In the genomic region with DNA sequence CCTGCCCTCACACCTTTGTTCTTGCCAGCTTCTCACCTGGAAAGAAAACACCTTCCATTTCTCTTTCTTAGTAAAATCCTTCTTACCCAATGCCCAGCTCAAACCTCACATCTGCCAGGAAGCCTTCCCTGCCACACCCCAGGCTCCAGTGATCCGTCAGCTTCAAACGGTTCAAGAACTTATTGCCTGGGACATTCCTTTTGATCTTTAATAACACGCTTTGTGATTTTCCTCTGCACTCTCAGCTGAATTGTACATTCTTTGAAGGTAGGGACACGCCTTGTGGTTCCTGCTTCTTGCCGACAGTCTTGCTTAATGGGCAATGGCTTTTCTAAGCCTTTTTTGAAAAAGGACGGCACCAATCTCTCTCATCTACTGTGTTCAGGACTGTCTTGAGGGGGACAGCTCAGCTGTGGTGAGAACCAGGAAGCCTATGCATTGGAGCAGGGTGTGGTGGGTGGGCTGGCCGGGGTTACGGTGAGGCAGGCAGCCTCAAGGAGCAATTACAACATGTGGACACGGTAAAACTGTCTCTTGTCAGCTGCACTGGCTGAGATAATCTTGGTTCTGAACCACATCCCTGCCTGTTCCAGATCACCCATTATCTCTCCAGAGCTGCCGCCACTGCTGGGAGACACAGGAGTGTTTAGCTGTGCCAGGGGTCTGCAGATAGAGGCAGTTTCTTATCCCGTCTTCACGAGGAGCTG, we compare ENCODE assay signal across 1 cellular context.
TF ChIP-seq lines count a peak whose summit lies in the region.

No MANE protein-coding gene starts in this region.

TF ChIP-seq in K562, 482 proteins besides CTCF, POLR2A, EP300 and RAD21 (continued from another document and continues in another):
- TF ChIP-seq, protein P1, sequence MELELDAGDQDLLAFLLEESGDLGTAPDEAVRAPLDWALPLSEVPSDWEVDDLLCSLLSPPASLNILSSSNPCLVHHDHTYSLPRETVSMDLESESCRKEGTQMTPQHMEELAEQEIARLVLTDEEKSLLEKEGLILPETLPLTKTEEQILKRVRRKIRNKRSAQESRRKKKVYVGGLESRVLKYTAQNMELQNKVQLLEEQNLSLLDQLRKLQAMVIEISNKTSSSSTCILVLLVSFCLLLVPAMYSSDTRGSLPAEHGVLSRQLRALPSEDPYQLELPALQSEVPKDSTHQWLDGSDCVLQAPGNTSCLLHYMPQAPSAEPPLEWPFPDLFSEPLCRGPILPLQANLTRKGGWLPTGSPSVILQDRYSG (tag; conservative IDR thresholded peaks at IDR 0.05; ENCODE audit: low read depth): no peak
- TF ChIP-seq ATF2 (CRISPR knock-in tag; IDR thresholded peaks at IDR 0.05) (no peak), SMAD3 (CRISPR knock-in tag; conservative IDR thresholded peaks at IDR 0.05) (peak; percentile 78; the same call in 1 of the 2 replicates), CREM (IDR thresholded peaks at IDR 0.05; ENCODE audit: low read depth) (peak; percentile 41; the same call in 1 of the 2 replicates), HMGN3 (IDR thresholded peaks at IDR 0.05; ENCODE audit: borderline replicate concordance, extremely low read depth, insufficient read length, low read depth, low read length) (no peak), ZNF175 (CRISPR knock-in tag; IDR thresholded peaks at IDR 0.05; ENCODE audit: low read depth) (peak; percentile 71; the same call in 1 of the 2 replicates), CSDE1 (IDR thresholded peaks at IDR 0.05) (no peak), ZSCAN32 (CRISPR knock-in tag; IDR thresholded peaks at IDR 0.05) (no peak), E2F4 (CRISPR knock-in tag; IDR thresholded peaks at IDR 0.05; ENCODE audit: low read depth) (no peak), NFE2L1 (tag; IDR thresholded peaks at IDR 0.05; ENCODE audit: borderline replicate concordance, low read depth) (no peak), SOX6 (IDR thresholded peaks at IDR 0.05) (peak; percentile 59; the same call in 1 of the 2 replicates), ZNF41 (CRISPR knock-in tag; conservative IDR thresholded peaks at IDR 0.05) (0 out of 2 replicates have a peak, but pooled peaks have one; percentile 45), TCF15 (CRISPR knock-in tag; IDR thresholded peaks at IDR 0.05) (no peak), NR4A1 (CRISPR knock-in tag; IDR thresholded peaks at IDR 0.05) (0 out of 2 replicates have a peak, but pooled peaks have one; percentile 80), NR4A1 (tag; IDR thresholded peaks at IDR 0.05) (0 out of 2 replicates have a peak, but pooled peaks have one; percentile 47), MAFK (IDR thresholded peaks at IDR 0.05; ENCODE audit: low read length) (no peak), ZNF830 (CRISPR knock-in tag; IDR thresholded peaks at IDR 0.05) (no peak), MTA3 (IDR thresholded peaks at IDR 0.05; ENCODE audit: borderline replicate concordance) (no peak), ZBTB9 (CRISPR knock-in tag; IDR thresholded peaks at IDR 0.05) (peak; percentile 75; the same call in 1 of the 2 replicates), MCM2 (IDR thresholded peaks at IDR 0.05; ENCODE audit: low read depth) (no peak), ZNF561 (CRISPR knock-in tag; conservative IDR thresholded peaks at IDR 0.05) (no peak), REST (CRISPR knock-in tag; IDR thresholded peaks at IDR 0.05; ENCODE audit: low read depth) (peak; percentile 90), ZMIZ1 (IDR thresholded peaks at IDR 0.05; ENCODE audit: low read depth in 2 of 2, low read length in 2 of 2) (peak in 1 of 2 experiments; percentile 79; a peak in 2 of 4 replicates), ZBTB5 (IDR thresholded peaks at IDR 0.05) (no peak), PRDM10 (IDR thresholded peaks at IDR 0.05; ENCODE audit: partially characterized antibody) (no peak), ZFPM2 (CRISPR knock-in tag; IDR thresholded peaks at IDR 0.05) (no peak), HDAC2 (IDR thresholded peaks at IDR 0.05) (no peak), MTA2 (IDR thresholded peaks at IDR 0.05; ENCODE audit: low read depth) (peak; percentile 55), MECOM (CRISPR knock-in tag; IDR thresholded peaks at IDR 0.05) (no peak), HNRNPH1 (optimal IDR thresholded peaks at IDR 0.05; ENCODE audit: low read depth, low read length) (no peak), ZNF282 (CRISPR knock-in tag; IDR thresholded peaks at IDR 0.05) (no peak), ZNF311 (CRISPR knock-in tag; IDR thresholded peaks at IDR 0.05) (peak; percentile 78; the same call in 1 of the 2 replicates), SRF (CRISPR knock-in tag; IDR thresholded peaks at IDR 0.05) (no peak), ELF2 (CRISPR knock-in tag; IDR thresholded peaks at IDR 0.05) (no peak)
- TF ChIP-seq, protein P2, sequence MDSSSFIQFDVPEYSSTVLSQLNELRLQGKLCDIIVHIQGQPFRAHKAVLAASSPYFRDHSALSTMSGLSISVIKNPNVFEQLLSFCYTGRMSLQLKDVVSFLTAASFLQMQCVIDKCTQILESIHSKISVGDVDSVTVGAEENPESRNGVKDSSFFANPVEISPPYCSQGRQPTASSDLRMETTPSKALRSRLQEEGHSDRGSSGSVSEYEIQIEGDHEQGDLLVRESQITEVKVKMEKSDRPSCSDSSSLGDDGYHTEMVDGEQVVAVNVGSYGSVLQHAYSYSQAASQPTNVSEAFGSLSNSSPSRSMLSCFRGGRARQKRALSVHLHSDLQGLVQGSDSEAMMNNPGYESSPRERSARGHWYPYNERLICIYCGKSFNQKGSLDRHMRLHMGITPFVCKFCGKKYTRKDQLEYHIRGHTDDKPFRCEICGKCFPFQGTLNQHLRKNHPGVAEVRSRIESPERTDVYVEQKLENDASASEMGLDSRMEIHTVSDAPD (CRISPR knock-in tag; IDR thresholded peaks at IDR 0.05): peak; percentile 84
